In the genomic region with DNA sequence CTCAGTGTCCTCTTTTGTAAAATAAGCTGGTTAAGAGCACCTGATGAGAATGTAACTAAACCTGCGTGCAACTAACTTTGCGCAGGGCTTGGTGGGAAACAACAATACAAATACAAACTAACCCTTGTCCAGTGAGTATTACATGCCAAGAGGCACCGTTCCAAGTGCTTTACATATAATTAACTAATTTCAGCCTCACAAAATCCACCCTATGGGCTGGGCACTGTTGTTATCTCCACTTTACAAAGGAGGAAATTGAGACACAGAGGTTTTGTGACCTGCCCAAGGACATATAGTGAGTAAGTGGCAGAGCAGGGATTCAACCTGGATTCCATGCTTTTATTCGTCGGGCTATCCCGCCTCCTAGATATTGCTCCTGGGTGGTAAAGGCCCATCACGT, we compare ENCODE assay signal across 1 cellular context.
TF ChIP-seq lines count a peak whose summit lies in the region.

No MANE protein-coding gene starts in this region.

TF ChIP-seq in K562, 482 proteins besides CTCF, POLR2A, EP300 and RAD21:
- TF ChIP-seq ZNF165 (CRISPR knock-in tag; IDR thresholded peaks at IDR 0.05; ENCODE audit: borderline replicate concordance), result no peak
- no peak for TF ChIP-seq ZNF282 (CRISPR knock-in tag; IDR thresholded peaks at IDR 0.05)
- TF ChIP-seq, protein P1, sequence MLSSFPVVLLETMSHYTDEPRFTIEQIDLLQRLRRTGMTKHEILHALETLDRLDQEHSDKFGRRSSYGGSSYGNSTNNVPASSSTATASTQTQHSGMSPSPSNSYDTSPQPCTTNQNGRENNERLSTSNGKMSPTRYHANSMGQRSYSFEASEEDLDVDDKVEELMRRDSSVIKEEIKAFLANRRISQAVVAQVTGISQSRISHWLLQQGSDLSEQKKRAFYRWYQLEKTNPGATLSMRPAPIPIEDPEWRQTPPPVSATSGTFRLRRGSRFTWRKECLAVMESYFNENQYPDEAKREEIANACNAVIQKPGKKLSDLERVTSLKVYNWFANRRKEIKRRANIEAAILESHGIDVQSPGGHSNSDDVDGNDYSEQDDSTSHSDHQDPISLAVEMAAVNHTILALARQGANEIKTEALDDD (IDR thresholded peaks at IDR 0.05), result peak; percentile 47; the same call in 1 of the 2 replicates
TF ChIP-seq in K562: peak in this region for 1.
